8 cellular contexts compared by ENCODE assay signal in the genomic region with DNA sequence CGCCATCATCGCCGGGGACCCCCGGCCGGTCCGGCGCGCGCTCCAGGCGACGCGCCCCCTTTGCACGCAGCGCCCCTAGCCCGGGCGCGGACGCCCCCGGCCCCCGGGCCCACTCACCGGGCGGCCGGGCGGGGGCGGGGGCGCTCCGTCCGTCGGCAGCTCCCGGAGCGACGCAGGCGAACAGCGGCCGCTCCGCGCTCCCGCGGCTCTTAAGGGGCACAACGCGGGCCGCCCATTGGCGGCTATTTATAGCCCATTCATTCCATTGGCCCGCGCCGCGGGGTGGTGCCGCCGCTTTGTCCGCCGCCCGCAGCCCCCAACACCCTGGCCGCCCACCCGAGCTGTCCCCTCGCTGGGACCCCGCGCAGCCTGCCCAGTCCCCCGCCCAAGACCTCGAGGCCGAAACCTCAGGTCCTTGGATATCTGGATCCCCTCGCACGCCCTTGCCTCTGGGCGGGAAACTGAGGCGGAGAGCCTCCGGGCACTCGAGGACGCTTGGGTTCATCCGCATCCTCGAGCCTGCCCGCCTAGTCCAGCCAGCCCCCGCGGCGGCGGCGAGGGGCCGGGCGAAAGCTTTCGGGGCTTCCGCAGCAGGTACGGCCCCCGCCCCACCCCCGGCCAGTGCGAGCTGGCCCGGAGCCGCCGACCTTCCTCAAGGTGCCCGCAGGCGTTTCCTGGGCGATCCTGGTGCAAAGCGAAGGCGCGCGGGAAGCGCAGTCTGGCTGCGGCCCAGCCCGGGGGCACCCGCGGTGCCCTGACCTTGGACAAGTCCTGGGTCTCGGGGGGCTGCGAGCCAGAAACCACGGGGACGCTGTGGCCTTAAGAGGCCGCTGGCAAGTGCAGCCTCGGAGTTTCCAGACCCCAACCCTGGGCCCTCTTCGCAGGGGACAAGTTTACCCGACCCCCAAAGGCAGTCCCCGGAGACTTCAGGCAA. TPM values are rescaled to one million over a fixed set of nuclear protein-coding genes. Genes with fewer than 3 reads are reported as not detected.
DNase-seq lines count a peak whose midpoint lies in the region; ATAC-seq and TF ChIP-seq lines count a peak whose summit lies in the region.

Gene CKB (minus strand): TSS at position 182 of the 934 bp plus-strand sequence. CDS start 337 bp downstream, outside the sequence.

- no peaks in the 10 kb centered on the region for H3K9me3 ChIP-seq in psoas muscle

- TF ChIP-seq POLR2A in GM18526 (IDR thresholded peaks at IDR 0.05; ENCODE audit: extremely low read depth, insufficient read length) = peak; percentile 23

- 2 to 3% (median 3%) methylated on average over 70 to 107 of the region's 107 CpGs for WGBS in psoas muscle, 3 donors

- peak; percentile 50 to 67 (median 61) for ATAC-seq in psoas muscle
- no peak for ATAC-seq in GM21423 (IDR thresholded peaks at IDR 0.05; ENCODE audit: unreplicated experiment)
- ATAC-seq in GM18520 (IDR thresholded peaks at IDR 0.05; ENCODE audit: unreplicated experiment) = no peak

- in situ Hi-C loops in astrocyte of the cerebellum (cut with HindIII; ENCODE audit: low sequenced_read_pairs) = no loop called here

- no peak within 1 kb of the TSS for H3K27ac ChIP-seq in psoas muscle

- H3K4me3 ChIP-seq in AG04449 (ENCODE audit: low read depth, low read length) = peak within 1 kb of the TSS; percentile 57
- H3K4me3 ChIP-seq in astrocyte of the cerebellum (ENCODE audit: low read depth, low read length) = peak within 1 kb of the TSS; percentile 32
- peak within 1 kb of the TSS; percentile 62 for H3K4me3 ChIP-seq in psoas muscle

- peaks cover 0 to 24% (median 15%) of the 10 kb centered on the region in 3 donors for H3K27me3 ChIP-seq in psoas muscle (ENCODE audit: insufficient read depth in 3 of 3, low read length in 2 of 3)

- H3K4me1 ChIP-seq in psoas muscle = peaks cover 24% of the 10 kb centered on the region

- CTCF ChIA-PET in AG04449 (lab: Yijun Ruan, JAX) = interaction anchor here (0.8 to 11.0 kb wide), 3 partner anchors 22 to 78 kb away, joined by 3 to 368 read pairs (median 4); no protein-coding TSS in a partner anchor

- no peak for DNase-seq in AG04449 (ENCODE audit: low read depth, low spot score)
- DNase-seq in NCI-H460 (ENCODE audit: extremely low read depth, low read depth) = peak; percentile 68
- no peak for DNase-seq in astrocyte of the cerebellum (ENCODE audit: low read depth)
- DNase-seq in hippocampal formation (lab: John Stamatoyannopoulos, UW) = peak; percentile 72 to 77
- peak; percentile 70 to 84 for DNase-seq in psoas muscle

- intact Hi-C loops in psoas muscle (cut with DNase I) = no loop called here

- H3K36me3 ChIP-seq in psoas muscle (ENCODE audit: insufficient read depth in 1 of 2, low read depth in 1 of 2) = no peaks in the 10 kb centered on the region

- POLR2A ChIA-PET in AG04449 (lab: Yijun Ruan, JAX) = interaction anchor here (1.0 kb wide), 1 partner anchor 18 kb away, joined by 4 read pairs; no protein-coding TSS in a partner anchor

- TF ChIP-seq CTCF in AG04449 (IDR thresholded peaks at IDR 0.05; ENCODE audit: insufficient read depth, low read length, missing control alignments) = no peak
- TF ChIP-seq CTCF in astrocyte of the cerebellum (IDR thresholded peaks at IDR 0.05; ENCODE audit: low read depth, low read length, missing control alignments) = no peak
- TF ChIP-seq CTCF in psoas muscle (IDR thresholded peaks at IDR 0.05) = no peak

RNA-seq across cellular contexts. Expression of gene CKB, which starts in this region (rescaled TPM):
- total RNA-seq in NCI-H460 (2014; rRNA removed; shearing (Covaris generic)) = 186 and 217 TPM in 2 replicates
- polyA plus RNA-seq in NCI-H460 (2014; cell fraction: nucleus; rRNA removed) = 461 and 495 TPM in 2 replicates
- 100 to 1,000 TPM in 1 of 4 donors, 10 to 100 TPM in 3; 19.5 to 116 (median 33.0) TPM for total RNA-seq in psoas muscle
- 100 to 1,000 TPM in 1 of 3 donors, 10 to 100 TPM in 2; 21.2 to 383 (median 67.0) TPM for polyA plus RNA-seq in psoas muscle

Comparison
In these comparisons a context has a peak if more than half of its experiments do, and no peak if none do; other contexts are left out.
1. DNase-seq: peak in NCI-H460 (single experiment), hippocampal formation (2 of 2) and psoas muscle (2 of 2); none in AG04449 (single experiment) and astrocyte of the cerebellum (single experiment).
2. ATAC-seq: peak in psoas muscle (4 of 4); none in GM21423 (single experiment) and GM18520 (single experiment).
3. Peak in every context shown above with its lines, with median percentiles within 50 percentile points of each other: H3K4me3 ChIP-seq.